9 cellular contexts compared by ENCODE assay signal in genomic region chr17:12180644-12181261, GRCh38.
DNase-seq lines count a peak whose midpoint lies in the region; ATAC-seq and TF ChIP-seq lines count a peak whose summit lies in the region.
"Had no signal": no experiment of that assay in that cellular context is flagged by ENCODE, and none has a peak within 500 bp of the region (broad histone marks: within the 10 kb centered on the region; RNA-seq: fewer than 3 reads in every experiment).

No MANE protein-coding gene starts in this region.

- in situ Hi-C loops in transverse colon (cut with MboI; ENCODE audit: low pct_ligation_motif_present in 1 of 4, low pct_unique_long_range_greater_than_20kb in 1 of 4, low sequenced_read_pairs in 3 of 4) = loop anchor here in 2 of 4 donors (25.0 kb wide), 2 partner anchors 557 to 832 kb away; partner anchors contain the start of gene ELAC2 (in 2 of the 2)

- 13% methylated on average over 7 of the region's 7 CpGs for WGBS in transverse colon (ENCODE audit: low coverage in 1 of 2), 2 donors

- TF ChIP-seq POLR2A in breast epithelium (IDR thresholded peaks at IDR 0.05) = no peak
- TF ChIP-seq POLR2A in transverse colon (IDR thresholded peaks at IDR 0.05) = no peak
- no peak for TF ChIP-seq POLR2A in GM18505 (IDR thresholded peaks at IDR 0.05; ENCODE audit: borderline replicate concordance, extremely low read depth, insufficient read depth, insufficient read length)

- H3K36me3 ChIP-seq in breast epithelium = no peaks in the 10 kb centered on the region
- H3K36me3 ChIP-seq in transverse colon = no peaks in the 10 kb centered on the region

- TF ChIP-seq EP300 in transverse colon (IDR thresholded peaks at IDR 0.05; ENCODE audit: low read depth) = no peak

- H3K4me1 ChIP-seq in breast epithelium = no peaks in the 10 kb centered on the region
- no peaks in the 10 kb centered on the region for H3K4me1 ChIP-seq in transverse colon

- H3K27ac ChIP-seq in breast epithelium (no peak overlapping the region), transverse colon (peak overlapping the region in 3 of 4 donors; percentile 9 to 49 (median 39))

- TF ChIP-seq CTCF in GM12874 (IDR thresholded peaks at IDR 0.05; ENCODE audit: insufficient read depth, low read depth, low read length) (peak; percentile 55; the same call in 1 of the 2 replicates), breast epithelium (IDR thresholded peaks at IDR 0.05) (peak in 2 of 3 donors; percentile 49 to 60), transverse colon (IDR thresholded peaks at IDR 0.05) (peak; percentile 62 to 73 (median 66))

- intact Hi-C loops in breast epithelium (cut with DNase I; ENCODE audit: low total_unique reads) (no loop called here), transverse colon (cut with DNase I; ENCODE audit: low total_unique reads) (loop anchor here (10.0 kb wide), 3 partner anchors 484 to 824 kb away; partner anchors contain the start of gene MYOCD)

- H3K9me3 ChIP-seq in breast epithelium (no peaks in the 10 kb centered on the region), transverse colon (no peaks in the 10 kb centered on the region)

- DNase-seq in AG20443 (ENCODE audit: low spot score) (peak; percentile 58), NCI-H82 treated with DMSO at 0.1 percent for 48 hours (lab: John Stamatoyannopoulos, UW; ENCODE audit: unreplicated experiment) (peak; percentile 28), breast epithelium (ENCODE audit: low spot score in 2 of 2) (no peak), left kidney (ENCODE audit: low read depth, low spot score) (peak; percentile 78), transverse colon (peak; percentile 11)

- H3K4me3 ChIP-seq in breast epithelium (no peak overlapping the region), transverse colon (no peak overlapping the region)

- no peak for ATAC-seq in GM19397 (IDR thresholded peaks at IDR 0.05; ENCODE audit: unreplicated experiment)
- ATAC-seq in GM18505 (IDR thresholded peaks at IDR 0.05; ENCODE audit: unreplicated experiment) = no peak
- ATAC-seq: naive thymus-derived CD4-positive, alpha-beta T cell had no signal

- H3K27me3 ChIP-seq in breast epithelium (no peaks in the 10 kb centered on the region), transverse colon (no peaks in the 10 kb centered on the region)

Comparison
In these comparisons a context has a peak if more than half of its experiments do, and no peak if none do; other contexts are left out.
1. DNase-seq: peak in AG20443 (single experiment), NCI-H82 treated with DMSO at 0.1 percent for 48 hours (single experiment), left kidney (single experiment) and transverse colon (single experiment); none in breast epithelium (0 of 2).
2. H3K27ac ChIP-seq: peak in transverse colon (3 of 4); none in breast epithelium (0 of 2).
3. Peak in every context shown above with its lines, with median percentiles within 50 percentile points of each other: CTCF ChIP-seq.